8 cellular contexts compared by ENCODE assay signal in genomic region chr3:104291437-104291851, GRCh38.
DNase-seq lines count a peak whose midpoint lies in the region; ATAC-seq and TF ChIP-seq lines count a peak whose summit lies in the region.

No MANE protein-coding gene starts in this region.

- peak overlapping the region in 2 of 3 experiments; percentile 3 to 23 for H3K4me3 ChIP-seq in mammary epithelial cell (replicated peaks in 1 of 3; ENCODE audit: insufficient read depth in 1 of 3, low read depth in 2 of 3, low read length in 3 of 3)
- peak overlapping the region; percentile 22 for H3K4me3 ChIP-seq in smooth muscle cell
- H3K4me3 ChIP-seq in thyroid gland (replicated peaks in 1 of 3): no peak overlapping the region

- peaks cover 8% of the 10 kb centered on the region for H3K4me1 Mint-ChIP-seq in activated T-cell treated with anti-CD3 and anti-CD28 coated beads, Interleukin-2, amount 50 U/mL, for 72 hours (ENCODE audit: low read depth)

- no peak overlapping the region for H3K9ac ChIP-seq in mammary epithelial cell (ENCODE audit: insufficient read depth, low read length)
- H3K9ac ChIP-seq in smooth muscle cell (ENCODE audit: low read depth): no peak overlapping the region

- H3K36me3 ChIP-seq in mammary epithelial cell (ENCODE audit: insufficient read depth, low read length): no peaks in the 10 kb centered on the region
- H3K36me3 ChIP-seq in smooth muscle cell (ENCODE audit: low read depth): no peaks in the 10 kb centered on the region
- no peaks in the 10 kb centered on the region for H3K36me3 ChIP-seq in thyroid gland

- dilution Hi-C loops in mammary epithelial cell (cut with HindIII; ENCODE audit: low sequenced_read_pairs): no loop called here

- TF ChIP-seq CTCF in mammary epithelial cell (conservative IDR thresholded peaks at IDR 0.05 in 1 of 2, IDR thresholded peaks at IDR 0.05 in 1 of 2; ENCODE audit: extremely low read depth in 1 of 2, insufficient read depth in 1 of 2, low read depth in 1 of 2, low read length in 2 of 2): no peak
- no peak for TF ChIP-seq CTCF in smooth muscle cell (IDR thresholded peaks at IDR 0.05; ENCODE audit: borderline replicate concordance, insufficient read depth, poor library complexity, severe bottlenecking)
- no peak for TF ChIP-seq CTCF in thyroid gland (IDR thresholded peaks at IDR 0.05)

- H4K20me1 ChIP-seq in mammary epithelial cell (ENCODE audit: insufficient read depth, low read length) (no peaks in the 10 kb centered on the region), smooth muscle cell (ENCODE audit: low read depth) (no peaks in the 10 kb centered on the region)

- H3F3A ChIP-seq in smooth muscle cell (ENCODE audit: low read depth): no peaks in the 10 kb centered on the region

- peak overlapping the region; percentile 33 to 82 for H3K4me3 Mint-ChIP-seq in activated T-cell treated with anti-CD3 and anti-CD28 coated beads, Interleukin-2, amount 50 U/mL, for 72 hours

- H3K27me3 Mint-ChIP-seq in activated T-cell treated with anti-CD3 and anti-CD28 coated beads, Interleukin-2, amount 50 U/mL, for 72 hours (ENCODE audit: low read depth): no peaks in the 10 kb centered on the region

- in situ Hi-C loops in mammary epithelial cell (cut with MboI; ENCODE audit: low sequenced_read_pairs in 2 of 2): no loop called here

- no peaks in the 10 kb centered on the region for H3K27me3 ChIP-seq in mammary epithelial cell (ENCODE audit: insufficient read depth, low read length)
- no peaks in the 10 kb centered on the region for H3K27me3 ChIP-seq in smooth muscle cell (ENCODE audit: low read depth)
- no peaks in the 10 kb centered on the region for H3K27me3 ChIP-seq in thyroid gland

- H2AFZ ChIP-seq in mammary epithelial cell (ENCODE audit: low read depth, low read length): peak overlapping the region; percentile 65
- peak overlapping the region; percentile 73 for H2AFZ ChIP-seq in smooth muscle cell (ENCODE audit: low read depth)

- H3K9me3 Mint-ChIP-seq in activated T-cell treated with anti-CD3 and anti-CD28 coated beads, Interleukin-2, amount 50 U/mL, for 72 hours: peaks cover 0 to 3% of the 10 kb centered on the region in 2 donors

- H3K27ac ChIP-seq in mammary epithelial cell (ENCODE audit: insufficient read depth, low read depth, low read length): no peak overlapping the region
- H3K27ac ChIP-seq in smooth muscle cell (ENCODE audit: low read depth): no peak overlapping the region
- no peak overlapping the region for H3K27ac ChIP-seq in thyroid gland

- no peak for ATAC-seq in activated T-cell treated with anti-CD3 and anti-CD28 coated beads, Interleukin-2, amount 50 U/mL, for 72 hours (replicated peaks in 1 of 2)
- peak; percentile 68 for ATAC-seq in HG03196 (IDR thresholded peaks at IDR 0.05; ENCODE audit: unreplicated experiment)
- no peak for ATAC-seq in left colon
- no peak for ATAC-seq in Right ventricle myocardium inferior

- H3K9me3 ChIP-seq in mammary epithelial cell (replicated peaks; ENCODE audit: insufficient read depth, low read length) (peaks cover 7% of the 10 kb centered on the region), smooth muscle cell (replicated peaks; ENCODE audit: low read depth) (no peaks in the 10 kb centered on the region), thyroid gland (no peaks in the 10 kb centered on the region)

- 58% methylated on average over 3 of the region's 3 CpGs for WGBS in mammary epithelial cell (ENCODE audit: low coverage, missing lambda C conversion rate)
- 71% methylated on average over 3 of the region's 3 CpGs for WGBS in smooth muscle cell (ENCODE audit: low lambda C conversion rate)
- WGBS in thyroid gland, 2 donors: 37 to 59% methylated on average over 3 of the region's 3 CpGs

- H3K27ac Mint-ChIP-seq in activated T-cell treated with anti-CD3 and anti-CD28 coated beads, Interleukin-2, amount 50 U/mL, for 72 hours: peak overlapping the region; percentile 86

- CTCF ChIA-PET in mammary epithelial cell (lab: Charles Lee; ENCODE audit: low non-redundant PET): no interaction called here

- no peaks in the 10 kb centered on the region for H3K79me2 ChIP-seq in mammary epithelial cell (ENCODE audit: insufficient read depth, low read length)
- H3K79me2 ChIP-seq in smooth muscle cell (ENCODE audit: low read depth): no peaks in the 10 kb centered on the region

- intact Hi-C loops in mammary epithelial cell (cut with micrococcal nuclease): no loop called here
- intact Hi-C loops in left colon (cut with DNase I, micrococcal nuclease): no loop called here
- intact Hi-C loops in thyroid gland (cut with DNase I): no loop called here
- intact Hi-C loops in Right ventricle myocardium inferior (cut with DNase I): no loop called here

- H3K4me1 ChIP-seq in mammary epithelial cell (ENCODE audit: insufficient read depth, low read length) (no peaks in the 10 kb centered on the region), smooth muscle cell (ENCODE audit: low read depth) (peaks cover 6% of the 10 kb centered on the region), thyroid gland (no peaks in the 10 kb centered on the region)

- no peak for DNase-seq in activated T-cell treated with anti-CD3 and anti-CD28 coated beads, Interleukin-2, amount 50 U/mL, for 72 hours
- DNase-seq in activated T-cell treated with anti-CD3 and anti-CD28 coated beads, Interleukin-2, amount 50 U/mL, for 48 hours: no peak
- DNase-seq in mammary epithelial cell: no peak
- DNase-seq in smooth muscle cell (lab: John Stamatoyannopoulos, UW; ENCODE audit: unreplicated experiment): no peak
- no peak for DNase-seq in left colon
- DNase-seq in thyroid gland: no peak
- no peak for DNase-seq in Right ventricle myocardium inferior (ENCODE audit: missing footprints)

- H3K36me3 Mint-ChIP-seq in activated T-cell treated with anti-CD3 and anti-CD28 coated beads, Interleukin-2, amount 50 U/mL, for 72 hours (ENCODE audit: insufficient read depth in 2 of 2): no peaks in the 10 kb centered on the region

- TF ChIP-seq POLR2A in thyroid gland (IDR thresholded peaks at IDR 0.05): no peak

- H3K4me2 ChIP-seq in mammary epithelial cell (ENCODE audit: insufficient read depth, low read depth, low read length) (peak overlapping the region; percentile 65), smooth muscle cell (peak overlapping the region; percentile 52)

- no TSS peak for BruUV-seq in mammary epithelial cell (replicated peaks; lab: Mats Ljungman, UMichigan)

Comparison
In these comparisons a context has a peak if more than half of its experiments do, and no peak if none do; other contexts are left out.
1. H3K4me3 ChIP-seq: peak in mammary epithelial cell (2 of 3) and smooth muscle cell (single experiment); none in thyroid gland (0 of 3).